ENCODE assay signal across 8 cellular contexts in genomic region chr5:176238645-176239283, GRCh38. TPM values are rescaled to one million over a fixed set of nuclear protein-coding genes. Genes with fewer than 3 reads are reported as not detected.
DNase-seq lines count a peak whose midpoint lies in the region; ATAC-seq and TF ChIP-seq lines count a peak whose summit lies in the region.
"Not testable (repeated sequence)": the region's sequence is repeated elsewhere in the genome, so short reads cannot be mapped to it uniquely, and the experiment has no call there.

No MANE protein-coding gene starts in this region.

- not testable (repeated sequence) for H3K56ac ChIP-seq in IMR-90 (ENCODE audit: extremely low read depth, insufficient read depth, low read length)

- not testable (repeated sequence) for H3K27ac ChIP-seq in IMR-90 (ENCODE audit: insufficient read depth, low read length); tibial nerve

- WGBS in IMR-90 (ENCODE audit: extremely low coverage in 2 of 2, insufficient read length in 1 of 2), 2 experiments: no CpG with 5 or more reads among the region's 59 CpGs
- WGBS in tibial nerve, 2 donors: no CpG with 5 or more reads among the region's 59 CpGs

- H3K4ac ChIP-seq in IMR-90 (ENCODE audit: low read depth, low read length): not testable (repeated sequence)

- not testable (repeated sequence) for H4K8ac ChIP-seq in IMR-90 (ENCODE audit: low read depth in 2 of 2, low read length in 2 of 2)

- not testable (repeated sequence) for H2AK5ac ChIP-seq in IMR-90 (ENCODE audit: low read depth, low read length)

- not testable (repeated sequence) for H2BK15ac ChIP-seq in IMR-90 (ENCODE audit: low read depth, low read length)

- not testable (repeated sequence) for H3K18ac ChIP-seq in IMR-90 (ENCODE audit: low read depth, low read length)

- not testable (repeated sequence) for H2BK120ac ChIP-seq in IMR-90 (ENCODE audit: low read depth, low read length)

- H3K9me1 ChIP-seq in IMR-90 (ENCODE audit: insufficient read depth, low read length): not testable (repeated sequence)

- TF ChIP-seq EP300 in tibial nerve (IDR thresholded peaks at IDR 0.05): not testable (repeated sequence)

- dilution Hi-C loops in IMR-90 (cut with HindIII; ENCODE audit: low sequenced_read_pairs, unreplicated experiment): not testable (repeated sequence)

- not testable (repeated sequence) for H3K23ac ChIP-seq in IMR-90 (ENCODE audit: low read depth, low read length)

- not testable (repeated sequence) for H4K20me1 ChIP-seq in IMR-90 (ENCODE audit: insufficient read depth, low read length)

- not testable (repeated sequence) for TF ChIP-seq RAD21 in IMR-90 (IDR thresholded peaks at IDR 0.05; ENCODE audit: low read length)

- intact Hi-C loops in IMR-90 (cut with micrococcal nuclease): not testable (repeated sequence)
- intact Hi-C loops in Right ventricle myocardium inferior (cut with DNase I): loop anchor here (10.0 kb wide), 1 partner anchor 126 kb away; the partner anchor contains the start of genes ARL10 and KIAA1191

- H3K79me1 ChIP-seq in IMR-90 (ENCODE audit: low read depth in 1 of 2, low read length in 2 of 2): not testable (repeated sequence)

- H3K4me1 ChIP-seq in IMR-90 (ENCODE audit: control insufficient read depth, insufficient read depth, low read length); tibial nerve: not testable (repeated sequence)

- not testable (repeated sequence) for H2BK5ac ChIP-seq in IMR-90 (ENCODE audit: low read depth, low read length, poor library complexity, severe bottlenecking)

- not testable (repeated sequence) for DNase-seq in IMR-90; activated naive CD8-positive, alpha-beta T cell treated with anti-CD3 and anti-CD28 coated beads, Interleukin-2, amount 10 ng/mL, durations not matched to agents 7 days and 5 days; Right ventricle myocardium inferior (ENCODE audit: missing footprints); natural killer cell treated with Interleukin-12 subunit alpha and Interleukin-12 subunit beta and Interleukin-15 and Interleukin-18, amount 100 ng/mL, for 72 hours (ENCODE audit: low spot score); tibial nerve (ENCODE audit: low spot score in 2 of 2)

- H3K36me3 ChIP-seq in IMR-90 (ENCODE audit: control insufficient read depth, insufficient read depth, low read length); tibial nerve: not testable (repeated sequence)

- not testable (repeated sequence) for H3K9me3 ChIP-seq in IMR-90 (ENCODE audit: control insufficient read depth, insufficient read depth, low read length); tibial nerve

- CTCF ChIA-PET in IMR-90 (lab: Yijun Ruan, JAX): not testable (repeated sequence)

- not testable (repeated sequence) for H4K91ac ChIP-seq in IMR-90 (ENCODE audit: insufficient read depth, low read depth, low read length)

- H3K27ac Mint-ChIP-seq in activated naive CD8-positive, alpha-beta T cell treated with anti-CD3 and anti-CD28 coated beads, Interleukin-2, amount 10 ng/mL, durations not matched to agents 7 days and 5 days; natural killer cell treated with Interleukin-12 subunit alpha and Interleukin-12 subunit beta and Interleukin-15 and Interleukin-18, amount 100 ng/mL, for 72 hours: not testable (repeated sequence)

- H2AK9ac ChIP-seq in IMR-90 (replicated peaks; ENCODE audit: low read depth, low read length, poor library complexity): not testable (repeated sequence)

- H3K14ac ChIP-seq in IMR-90 (replicated peaks; ENCODE audit: low read depth, low read length): not testable (repeated sequence)

- not testable (repeated sequence) for BruUV-seq in IMR-90 (replicated peaks; lab: Mats Ljungman, UMichigan)

- POLR2A ChIA-PET in IMR-90 (lab: Charles Lee; ENCODE audit: unreplicated experiment); activated naive CD8-positive, alpha-beta T cell treated with anti-CD3 and anti-CD28 coated beads, Interleukin-2, amount 10 ng/mL, durations not matched to agents 7 days and 5 days (lab: Charles Lee): not testable (repeated sequence)

- H3K4me3 ChIP-seq in IMR-90 (ENCODE audit: insufficient read depth, low read depth, low read length): peak overlapping the region; percentile 62
- peak overlapping the region in 3 of 4 donors; percentile 42 to 62 (median 43) for H3K4me3 ChIP-seq in tibial nerve

- not testable (repeated sequence) for H3K4me3 Mint-ChIP-seq in activated naive CD8-positive, alpha-beta T cell treated with anti-CD3 and anti-CD28 coated beads, Interleukin-2, amount 10 ng/mL, durations not matched to agents 7 days and 5 days; natural killer cell treated with Interleukin-12 subunit alpha and Interleukin-12 subunit beta and Interleukin-15 and Interleukin-18, amount 100 ng/mL, for 72 hours

- H3K36me3 Mint-ChIP-seq in activated naive CD8-positive, alpha-beta T cell treated with anti-CD3 and anti-CD28 coated beads, Interleukin-2, amount 10 ng/mL, durations not matched to agents 7 days and 5 days; natural killer cell treated with Interleukin-12 subunit alpha and Interleukin-12 subunit beta and Interleukin-15 and Interleukin-18, amount 100 ng/mL, for 72 hours: not testable (repeated sequence)

- H2AFZ ChIP-seq in IMR-90 (replicated peaks; ENCODE audit: low read length, poor library complexity): not testable (repeated sequence)

- H2BK20ac ChIP-seq in IMR-90 (ENCODE audit: low read depth, low read length): not testable (repeated sequence)

- ATAC-seq in GM18517 (IDR thresholded peaks at IDR 0.05; ENCODE audit: unreplicated experiment): peak; percentile 29
- ATAC-seq in GM21515 (IDR thresholded peaks at IDR 0.05; ENCODE audit: unreplicated experiment): peak; percentile 35
- ATAC-seq in HG02973 (IDR thresholded peaks at IDR 0.05; ENCODE audit: unreplicated experiment): peak; percentile 26
- ATAC-seq in IMR-90 (ENCODE audit: low read depth): peak; percentile 70
- peak; percentile 51 for ATAC-seq in activated naive CD8-positive, alpha-beta T cell treated with anti-CD3 and anti-CD28 coated beads, Interleukin-2, amount 10 ng/mL, durations not matched to agents 7 days and 5 days (ENCODE audit: low read depth)
- peak; percentile 63 for ATAC-seq in Right ventricle myocardium inferior
- peak; percentile 38 to 82 for ATAC-seq in natural killer cell treated with Interleukin-12 subunit alpha and Interleukin-12 subunit beta and Interleukin-15 and Interleukin-18, amount 100 ng/mL, for 72 hours

- not testable (repeated sequence) for TF ChIP-seq POLR2A in IMR-90 (IDR thresholded peaks at IDR 0.05; ENCODE audit: low read depth, low read length); tibial nerve (IDR thresholded peaks at IDR 0.05)

- H3K4me1 Mint-ChIP-seq in activated naive CD8-positive, alpha-beta T cell treated with anti-CD3 and anti-CD28 coated beads, Interleukin-2, amount 10 ng/mL, durations not matched to agents 7 days and 5 days; natural killer cell treated with Interleukin-12 subunit alpha and Interleukin-12 subunit beta and Interleukin-15 and Interleukin-18, amount 100 ng/mL, for 72 hours (ENCODE audit: low read depth in 2 of 2): not testable (repeated sequence)

- not testable (repeated sequence) for H3K27me3 Mint-ChIP-seq in activated naive CD8-positive, alpha-beta T cell treated with anti-CD3 and anti-CD28 coated beads, Interleukin-2, amount 10 ng/mL, durations not matched to agents 7 days and 5 days; natural killer cell treated with Interleukin-12 subunit alpha and Interleukin-12 subunit beta and Interleukin-15 and Interleukin-18, amount 100 ng/mL, for 72 hours

- H4K5ac ChIP-seq in IMR-90 (ENCODE audit: low read depth, low read length): not testable (repeated sequence)

- H3K9me3 Mint-ChIP-seq in activated naive CD8-positive, alpha-beta T cell treated with anti-CD3 and anti-CD28 coated beads, Interleukin-2, amount 10 ng/mL, durations not matched to agents 7 days and 5 days; natural killer cell treated with Interleukin-12 subunit alpha and Interleukin-12 subunit beta and Interleukin-15 and Interleukin-18, amount 100 ng/mL, for 72 hours: not testable (repeated sequence)

- H3K27me3 ChIP-seq in IMR-90 (ENCODE audit: control insufficient read depth, insufficient read depth, low read length); tibial nerve: not testable (repeated sequence)

- in situ Hi-C loops in IMR-90 (cut with MboI; ENCODE audit: low sequenced_read_pairs): not testable (repeated sequence)

- not testable (repeated sequence) for TF ChIP-seq CTCF in IMR-90 (conservative IDR thresholded peaks at IDR 0.05; ENCODE audit: low read depth, low read length); tibial nerve (IDR thresholded peaks at IDR 0.05)

- H3K9ac ChIP-seq in IMR-90 (ENCODE audit: low read depth, low read length): not testable (repeated sequence)

- not testable (repeated sequence) for H3K4me2 ChIP-seq in IMR-90 (ENCODE audit: low read depth, low read length)

RNA-seq across cellular contexts. Expression of gene SIMC1, which starts 0.5 kb away (rescaled TPM):
- 6.9 and 8.2 TPM in 2 replicates for total RNA-seq in IMR-90 (2012; rRNA removed)
- 11.7 and 13.4 TPM in 2 replicates for polyA plus RNA-seq in IMR-90 (2012; rRNA removed)
- polyA plus RNA-seq in IMR-90 (2012; cell fraction: cytosol; rRNA removed): 6.1 and 6.7 TPM in 2 replicates
- 7.9 and 15.3 TPM in 2 replicates for polyA plus RNA-seq in IMR-90 (2012; cell fraction: nucleus; rRNA removed; ENCODE audit: low replicate concordance)
- 10 to 100 TPM; 31.6 to 33.2 TPM for total RNA-seq in activated naive CD8-positive, alpha-beta T cell treated with anti-CD3 and anti-CD28 coated beads, Interleukin-2, amount 10 ng/mL, durations not matched to agents 7 days and 5 days
- 4.1 TPM for total RNA-seq in Right ventricle myocardium inferior
- 10 to 100 TPM; 16.5 to 39.6 TPM for total RNA-seq in natural killer cell treated with Interleukin-12 subunit alpha and Interleukin-12 subunit beta and Interleukin-15 and Interleukin-18, amount 100 ng/mL, for 72 hours
- 10 to 100 TPM in 2 of 4 donors, 1 to 10 TPM in 2; 3.7 to 11.1 (median 8.2) TPM for total RNA-seq in tibial nerve
